Comparison of ENCODE assay signal across 10 cellular contexts in genomic region chr19:54388803-54389144, GRCh38. TPM values are rescaled to one million over a fixed set of nuclear protein-coding genes. Genes with fewer than 3 reads are reported as not detected.
DNase-seq lines count a peak whose midpoint lies in the region; TF ChIP-seq lines count a peak whose summit lies in the region.
"Had no signal": no experiment of that assay in that cellular context is flagged by ENCODE, and none has a peak within 500 bp of the region (broad histone marks: within the 10 kb centered on the region; RNA-seq: fewer than 3 reads in every experiment).

No MANE protein-coding gene starts in this region.

- no peaks in the 10 kb centered on the region for H3K79me2 ChIP-seq in MM.1S (ENCODE audit: low read length)

- H2AFZ ChIP-seq in MM.1S (ENCODE audit: low read length): peak overlapping the region; percentile 67

- no peaks in the 10 kb centered on the region for H3K36me3 ChIP-seq in MM.1S (replicated peaks; ENCODE audit: insufficient read depth, low read length)

- H3K27me3 ChIP-seq in MM.1S (replicated peaks; ENCODE audit: insufficient read depth, low read length) (peaks cover 20% of the 10 kb centered on the region), dorsolateral prefrontal cortex (peaks cover 0 to 38% (median 5%) of the 10 kb centered on the region in 45 donors)

- H3F3A ChIP-seq in MM.1S (ENCODE audit: insufficient read depth, low read length): peaks cover 21% of the 10 kb centered on the region

- peak overlapping the region; percentile 90 for H3K4me2 ChIP-seq in MM.1S (ENCODE audit: low read depth, low read length)

- H3K9me2 ChIP-seq in MM.1S (replicated peaks; ENCODE audit: insufficient read depth, low read length): no peaks in the 10 kb centered on the region

- intact Hi-C loops in dorsolateral prefrontal cortex (cut with DNase I): no loop called here

- CTCF ChIA-PET in GM10248 (lab: Yijun Ruan, JAX): interaction anchor here (1.0 to 3.9 kb wide), 5 partner anchors 10 to 65 kb away, joined by 3 to 24 read pairs (median 4); no protein-coding TSS in a partner anchor

- peak overlapping the region; percentile 88 for H3K27ac ChIP-seq in MM.1S (ENCODE audit: low read length)
- peak overlapping the region in 5 of 59 donors; percentile 1 to 33 (median 24) for H3K27ac ChIP-seq in dorsolateral prefrontal cortex

- no peaks in the 10 kb centered on the region for H3K9me3 ChIP-seq in MM.1S (replicated peaks; ENCODE audit: insufficient read depth, low read length)

- no peak for DNase-seq in GM12864 (ENCODE audit: low read depth)
- no peak for DNase-seq in MM.1S
- DNase-seq in dorsolateral prefrontal cortex: no peak
- no peak for DNase-seq in skeletal muscle cell (ENCODE audit: low read depth)
- DNase-seq in ACHN: no peak
- DNase-seq in GM10266 (ENCODE audit: extremely low spot score): no peak
- no peak for DNase-seq in GM10248 (ENCODE audit: extremely low spot score)
- DNase-seq in NOMO-1 treated with DMSO at 0.1 percent for 48 hours (lab: John Stamatoyannopoulos, UW; ENCODE audit: unreplicated experiment): no peak
- DNase-seq: kidney glomerular epithelial cell had no signal

- in situ Hi-C loops in ACHN (cut with HindIII; ENCODE audit: low pct_ligation_motif_present, low pct_unique_long_range_greater_than_20kb, low sequenced_read_pairs): no loop called here

- peak overlapping the region; percentile 59; the same call in 1 of the 2 replicates for H3K9ac ChIP-seq in MM.1S (ENCODE audit: low read length)

- no peak for TF ChIP-seq CTCF in GM12864 (IDR thresholded peaks at IDR 0.05; ENCODE audit: low read depth, low read length, missing control alignments)
- no peak for TF ChIP-seq CTCF in MM.1S (IDR thresholded peaks at IDR 0.05; ENCODE audit: low read length)
- TF ChIP-seq CTCF in dorsolateral prefrontal cortex (IDR thresholded peaks at IDR 0.05 in 54 of 56, conservative IDR thresholded peaks at IDR 0.05 in 2 of 56; ENCODE audit: low read depth in 1 of 56, partially characterized antibody in 56 of 56): no peak
- no peak for TF ChIP-seq CTCF in GM10266 (IDR thresholded peaks at IDR 0.05; ENCODE audit: control insufficient read depth, insufficient read depth, low read depth, missing control alignments)
- no peak for TF ChIP-seq CTCF in GM10248 (IDR thresholded peaks at IDR 0.05; ENCODE audit: control extremely low read depth, extremely low read depth, low read depth, missing control alignments)

- H3K4me3 ChIP-seq in GM12864 (ENCODE audit: low read depth, low read length) (peak overlapping the region; percentile 19), MM.1S (ENCODE audit: low read length) (peak overlapping the region; percentile 60), dorsolateral prefrontal cortex (peak overlapping the region in 54 of 59 donors; percentile 4 to 65 (median 44)), skeletal muscle cell (ENCODE audit: low read depth, low read length) (peak overlapping the region; percentile 33)

- peaks cover 14% of the 10 kb centered on the region for H3K4me1 ChIP-seq in MM.1S (ENCODE audit: low read length)

- POLR2A ChIA-PET in GM10248 (lab: Yijun Ruan, JAX): no interaction called here

- H4K20me1 ChIP-seq in MM.1S (ENCODE audit: insufficient read depth, low read length): no peaks in the 10 kb centered on the region

RNA-seq across cellular contexts. Expression of gene LAIR1, which starts 24.0 kb away (rescaled TPM):
- total RNA-seq in dorsolateral prefrontal cortex: 10 to 100 TPM in 89 of 120 experiments, 1 to 10 TPM in 31; 2.9 to 58.6 (median 14.1) TPM
- total RNA-seq: dermis microvascular lymphatic vessel endothelial cell had no signal

RNA-seq across cellular contexts. Expression of gene TTYH1, which starts 26.5 kb away (rescaled TPM):
- 100 to 1,000 TPM; 150 to 805 (median 333) TPM for total RNA-seq in dorsolateral prefrontal cortex
- total RNA-seq: dermis microvascular lymphatic vessel endothelial cell had no signal

RNA-seq across cellular contexts. Expression of gene LILRA4, which starts 49.8 kb away (rescaled TPM):
- 1 to 10 TPM in 76 of 120 experiments, under 1 TPM in 30, not detected in 14; 0.23 to 5.7 (median 1.3) TPM for total RNA-seq in dorsolateral prefrontal cortex
- total RNA-seq: dermis microvascular lymphatic vessel endothelial cell had no signal
